ENCODE assay signal across 8 cellular contexts in the genomic region with DNA sequence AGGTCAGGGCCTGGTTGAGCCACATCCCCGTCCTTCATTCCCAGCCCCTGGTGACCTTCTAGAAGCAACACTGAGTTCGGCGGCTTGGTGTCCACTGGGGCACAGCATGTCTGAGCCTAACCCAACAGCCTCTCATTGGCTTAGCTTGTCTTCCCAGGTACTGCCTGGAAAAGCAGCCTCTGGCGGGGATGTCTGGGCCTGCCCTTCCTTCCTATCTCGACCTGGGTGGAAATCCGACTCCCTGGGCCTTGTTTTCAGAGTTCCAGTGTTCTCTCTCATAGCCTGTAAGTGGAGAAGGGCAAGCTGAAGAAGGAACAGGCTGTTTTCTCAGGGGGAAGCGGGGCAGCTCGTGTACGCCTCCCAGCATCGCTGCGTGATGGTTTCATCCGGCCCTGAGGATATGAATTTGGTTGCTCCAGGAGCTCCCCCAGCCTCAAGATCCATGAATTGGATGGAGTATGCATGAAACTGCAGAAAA.
DNase-seq lines count a peak whose midpoint lies in the region; ATAC-seq and TF ChIP-seq lines count a peak whose summit lies in the region.

No MANE protein-coding gene starts in this region.

- H3K4me1 ChIP-seq in heart right ventricle = peaks cover 47 to 90% (median 75%) of the 10 kb centered on the region in 9 donors
- H3K4me1 ChIP-seq in lower lobe of right lung = peaks cover 78% of the 10 kb centered on the region
- peaks cover 73% of the 10 kb centered on the region for H3K4me1 ChIP-seq in upper lobe of right lung

- DNase-seq in heart right ventricle = no peak
- DNase-seq in Right ventricle myocardium inferior (ENCODE audit: missing footprints) = no peak
- no peak for DNase-seq in activated naive CD8-positive, alpha-beta T cell treated with anti-CD3 and anti-CD28 coated beads for 36 hours
- DNase-seq in lower lobe of right lung = no peak
- DNase-seq in upper lobe of right lung = no peak
- DNase-seq in anterior cingulate cortex (lab: John Stamatoyannopoulos, UW) = no peak
- DNase-seq in NCI-H1694 treated with DMSO at 0.1 percent for 48 hours (lab: John Stamatoyannopoulos, UW) = no peak

- WGBS in heart right ventricle, 2 donors = 45 to 54% methylated on average over 12 of the region's 12 CpGs

- ATAC-seq in heart right ventricle (no peak), Right ventricle myocardium inferior (no peak), lower lobe of right lung (no peak), upper lobe of right lung (no peak), HG02938 (IDR thresholded peaks at IDR 0.05; ENCODE audit: unreplicated experiment) (no peak)

- H3K36me3 ChIP-seq in heart right ventricle (no peaks in the 10 kb centered on the region), lower lobe of right lung (no peaks in the 10 kb centered on the region), upper lobe of right lung (no peaks in the 10 kb centered on the region)

- H3K27ac ChIP-seq in heart right ventricle = peak overlapping the region; percentile 91 to 100 (median 98)
- H3K27ac ChIP-seq in lower lobe of right lung = peak overlapping the region; percentile 99
- peak overlapping the region; percentile 99 for H3K27ac ChIP-seq in upper lobe of right lung

- no peaks in the 10 kb centered on the region for H3K9me3 Mint-ChIP-seq in activated naive CD8-positive, alpha-beta T cell treated with anti-CD3 and anti-CD28 coated beads for 36 hours

- H3K27ac Mint-ChIP-seq in activated naive CD8-positive, alpha-beta T cell treated with anti-CD3 and anti-CD28 coated beads for 36 hours = peak overlapping the region; percentile 91

- H3K9me3 ChIP-seq in heart right ventricle (no peaks in the 10 kb centered on the region), lower lobe of right lung (no peaks in the 10 kb centered on the region), upper lobe of right lung (no peaks in the 10 kb centered on the region)

- peaks cover 90% of the 10 kb centered on the region for H3K4me1 Mint-ChIP-seq in activated naive CD8-positive, alpha-beta T cell treated with anti-CD3 and anti-CD28 coated beads for 36 hours

- no peaks in the 10 kb centered on the region for H3K27me3 Mint-ChIP-seq in activated naive CD8-positive, alpha-beta T cell treated with anti-CD3 and anti-CD28 coated beads for 36 hours

- H3K4me3 ChIP-seq in heart right ventricle (no peak overlapping the region), lower lobe of right lung (no peak overlapping the region), upper lobe of right lung (no peak overlapping the region)

- H3K27me3 ChIP-seq in heart right ventricle (no peaks in the 10 kb centered on the region), lower lobe of right lung (ENCODE audit: low read depth) (no peaks in the 10 kb centered on the region), upper lobe of right lung (no peaks in the 10 kb centered on the region)

- no peak for TF ChIP-seq CTCF in heart right ventricle (IDR thresholded peaks at IDR 0.05)
- no peak for TF ChIP-seq CTCF in lower lobe of right lung (IDR thresholded peaks at IDR 0.05)
- TF ChIP-seq CTCF in upper lobe of right lung (IDR thresholded peaks at IDR 0.05) = no peak

- peak overlapping the region; percentile 29 for H3K4me3 Mint-ChIP-seq in activated naive CD8-positive, alpha-beta T cell treated with anti-CD3 and anti-CD28 coated beads for 36 hours

- intact Hi-C loops in heart right ventricle (cut with DNase I) = loop anchor here in 9 of 10 donors (2.0 to 10.0 kb wide), 17 partner anchors 36 to 351 kb away; partner anchors contain the start of gene IRF2BP2 (in 1 of the 9)
- intact Hi-C loops in Right ventricle myocardium inferior (cut with DNase I) = loop anchor here (1.0 kb wide), 1 partner anchor 357 kb away; no protein-coding TSS in a partner anchor
- intact Hi-C loops in lower lobe of right lung (cut with DNase I) = no loop called here
- intact Hi-C loops in upper lobe of right lung (cut with DNase I) = loop anchor here (10.0 kb wide), 1 partner anchor 348 kb away; no protein-coding TSS in a partner anchor

- H3K36me3 Mint-ChIP-seq in activated naive CD8-positive, alpha-beta T cell treated with anti-CD3 and anti-CD28 coated beads for 36 hours = peaks cover 3% of the 10 kb centered on the region
